Comparison of ENCODE assay signal across 1 cellular context in the genomic region with DNA sequence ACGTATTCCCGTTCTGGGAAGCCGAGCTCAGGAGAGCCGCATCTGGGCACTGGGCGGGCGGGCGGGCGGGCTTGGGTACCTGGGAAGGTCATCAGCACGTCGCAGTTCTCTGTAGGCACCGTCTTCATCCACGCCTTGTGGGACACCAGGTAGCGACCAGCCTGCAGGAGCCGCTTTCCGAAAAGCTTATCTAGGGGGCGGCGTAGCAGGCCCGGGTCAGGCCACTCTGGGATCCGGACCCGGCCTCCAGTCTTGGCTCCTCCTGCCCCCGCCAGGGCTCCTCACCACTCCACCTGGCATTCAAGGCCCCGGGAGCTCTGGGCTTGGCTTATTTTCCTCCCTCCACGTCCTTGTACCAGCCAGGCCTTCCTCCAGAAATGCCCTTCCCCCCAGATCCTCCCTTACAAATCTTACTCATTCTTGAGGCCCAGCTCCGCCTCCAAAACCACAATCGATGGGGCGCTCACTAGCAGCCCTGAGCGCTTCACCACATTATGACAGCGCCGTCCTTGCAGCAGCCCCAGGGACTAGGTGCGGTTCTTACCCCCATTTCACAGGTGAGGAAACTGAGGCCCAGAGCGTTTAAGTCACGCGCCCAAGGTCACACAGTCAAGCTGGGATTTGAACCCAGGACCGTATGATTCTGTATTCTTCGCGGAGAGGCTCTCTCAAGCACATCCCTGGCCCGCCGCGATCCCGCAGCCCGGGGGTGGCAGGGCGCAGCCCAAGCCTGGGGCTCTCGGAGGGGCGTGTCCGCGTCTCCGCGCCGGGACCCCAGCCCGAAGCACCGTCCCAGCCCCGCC.
A peak's percentile ranks its signal among the peaks of the same experiment; 100 is the strongest.
TF ChIP-seq lines count a peak whose summit lies in the region.

No MANE protein-coding gene starts in this region.

TF ChIP-seq in HEK293, 187 proteins besides CTCF, POLR2A, EP300 and RAD21 (continued from another document and continues in another):
- TF ChIP-seq ZNF501 (tag by site-specific recombination; IDR thresholded peaks at IDR 0.05) (0 out of 2 replicates have a peak, but pooled peaks have one; percentile 40), GLIS2 (tag by site-specific recombination; IDR thresholded peaks at IDR 0.05) (no peak), ZNF530 (tag by site-specific recombination; IDR thresholded peaks at IDR 0.05; ENCODE audit: low read depth) (no peak), ZNF280D (tag by site-specific recombination; IDR thresholded peaks at IDR 0.05) (peak; percentile 81; the same call in 1 of the 2 replicates), ZNF433 (tag by site-specific recombination; IDR thresholded peaks at IDR 0.05; ENCODE audit: low read depth) (no peak), ZNF239 (tag by site-specific recombination; IDR thresholded peaks at IDR 0.05) (peak; percentile 97), ZIC2 (tag by site-specific recombination; IDR thresholded peaks at IDR 0.05) (no peak), ZNF133 (tag by site-specific recombination; IDR thresholded peaks at IDR 0.05) (no peak), ZSCAN30 (tag by site-specific recombination; IDR thresholded peaks at IDR 0.05) (no peak), ZNF266 (tag by site-specific recombination; IDR thresholded peaks at IDR 0.05; ENCODE audit: low read depth) (no peak), MYNN (tag by site-specific recombination; IDR thresholded peaks at IDR 0.05; ENCODE audit: borderline replicate concordance) (no peak), ZNF658 (tag by site-specific recombination; IDR thresholded peaks at IDR 0.05) (no peak), ZNF19 (tag by site-specific recombination; IDR thresholded peaks at IDR 0.05; ENCODE audit: low read depth) (no peak), ZNF175 (tag by site-specific recombination; IDR thresholded peaks at IDR 0.05) (no peak), ZNF416 (tag by site-specific recombination; IDR thresholded peaks at IDR 0.05) (no peak), ZNF776 (tag by site-specific recombination; IDR thresholded peaks at IDR 0.05; ENCODE audit: borderline replicate concordance) (no peak), ZNF121 (tag by site-specific recombination; IDR thresholded peaks at IDR 0.05) (0 out of 2 replicates have a peak, but pooled peaks have one; percentile 40), ZNF394 (tag by site-specific recombination; IDR thresholded peaks at IDR 0.05; ENCODE audit: borderline replicate concordance) (peak; percentile 57; the same call in 1 of the 2 replicates), FEZF1 (tag by site-specific recombination; IDR thresholded peaks at IDR 0.05) (peak; percentile 76), ZNF555 (tag by site-specific recombination; conservative IDR thresholded peaks at IDR 0.05) (no peak), ZNF704 (tag by site-specific recombination; IDR thresholded peaks at IDR 0.05) (no peak), ZNF785 (tag by site-specific recombination; IDR thresholded peaks at IDR 0.05) (no peak), ZNF280C (tag by site-specific recombination; IDR thresholded peaks at IDR 0.05) (no peak), SP3 (tag by site-specific recombination; IDR thresholded peaks at IDR 0.05) (peak; percentile 67; the same call in 1 of the 2 replicates), IKZF3 (tag by site-specific recombination; IDR thresholded peaks at IDR 0.05) (no peak), ZFP69B (tag by site-specific recombination; IDR thresholded peaks at IDR 0.05) (peak; percentile 30; the same call in 1 of the 2 replicates), ZFHX2 (tag by site-specific recombination; conservative IDR thresholded peaks at IDR 0.05) (peak; percentile 15), ZNF585B (tag by site-specific recombination; IDR thresholded peaks at IDR 0.05) (no peak), EGR2 (tag by site-specific recombination; IDR thresholded peaks at IDR 0.05; ENCODE audit: low read depth) (no peak), ZNF24 (tag by site-specific recombination; IDR thresholded peaks at IDR 0.05) (peak; percentile 93), OSR2 (tag by site-specific recombination; IDR thresholded peaks at IDR 0.05) (no peak), WT1 (tag by site-specific recombination; IDR thresholded peaks at IDR 0.05) (peak; percentile 87), ZBTB20 (tag by site-specific recombination; IDR thresholded peaks at IDR 0.05) (no peak)
- TF ChIP-seq, protein P1, sequence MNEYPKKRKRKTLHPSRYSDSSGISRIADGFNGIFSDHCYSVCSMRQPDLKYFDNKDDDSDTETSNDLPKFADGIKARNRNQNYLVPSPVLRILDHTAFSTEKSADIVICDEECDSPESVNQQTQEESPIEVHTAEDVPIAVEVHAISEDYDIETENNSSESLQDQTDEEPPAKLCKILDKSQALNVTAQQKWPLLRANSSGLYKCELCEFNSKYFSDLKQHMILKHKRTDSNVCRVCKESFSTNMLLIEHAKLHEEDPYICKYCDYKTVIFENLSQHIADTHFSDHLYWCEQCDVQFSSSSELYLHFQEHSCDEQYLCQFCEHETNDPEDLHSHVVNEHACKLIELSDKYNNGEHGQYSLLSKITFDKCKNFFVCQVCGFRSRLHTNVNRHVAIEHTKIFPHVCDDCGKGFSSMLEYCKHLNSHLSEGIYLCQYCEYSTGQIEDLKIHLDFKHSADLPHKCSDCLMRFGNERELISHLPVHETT (tag by site-specific recombination; IDR thresholded peaks at IDR 0.05) = peak; percentile 86
- TF ChIP-seq, protein P2, sequence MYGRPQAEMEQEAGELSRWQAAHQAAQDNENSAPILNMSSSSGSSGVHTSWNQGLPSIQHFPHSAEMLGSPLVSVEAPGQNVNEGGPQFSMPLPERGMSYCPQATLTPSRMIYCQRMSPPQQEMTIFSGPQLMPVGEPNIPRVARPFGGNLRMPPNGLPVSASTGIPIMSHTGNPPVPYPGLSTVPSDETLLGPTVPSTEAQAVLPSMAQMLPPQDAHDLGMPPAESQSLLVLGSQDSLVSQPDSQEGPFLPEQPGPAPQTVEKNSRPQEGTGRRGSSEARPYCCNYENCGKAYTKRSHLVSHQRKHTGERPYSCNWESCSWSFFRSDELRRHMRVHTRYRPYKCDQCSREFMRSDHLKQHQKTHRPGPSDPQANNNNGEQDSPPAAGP (tag by site-specific recombination; IDR thresholded peaks at IDR 0.05) = peak; percentile 94
- TF ChIP-seq, protein P3, sequence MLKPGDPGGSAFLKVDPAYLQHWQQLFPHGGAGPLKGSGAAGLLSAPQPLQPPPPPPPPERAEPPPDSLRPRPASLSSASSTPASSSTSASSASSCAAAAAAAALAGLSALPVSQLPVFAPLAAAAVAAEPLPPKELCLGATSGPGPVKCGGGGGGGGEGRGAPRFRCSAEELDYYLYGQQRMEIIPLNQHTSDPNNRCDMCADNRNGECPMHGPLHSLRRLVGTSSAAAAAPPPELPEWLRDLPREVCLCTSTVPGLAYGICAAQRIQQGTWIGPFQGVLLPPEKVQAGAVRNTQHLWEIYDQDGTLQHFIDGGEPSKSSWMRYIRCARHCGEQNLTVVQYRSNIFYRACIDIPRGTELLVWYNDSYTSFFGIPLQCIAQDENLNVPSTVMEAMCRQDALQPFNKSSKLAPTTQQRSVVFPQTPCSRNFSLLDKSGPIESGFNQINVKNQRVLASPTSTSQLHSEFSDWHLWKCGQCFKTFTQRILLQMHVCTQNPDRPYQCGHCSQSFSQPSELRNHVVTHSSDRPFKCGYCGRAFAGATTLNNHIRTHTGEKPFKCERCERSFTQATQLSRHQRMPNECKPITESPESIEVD (tag by site-specific recombination; IDR thresholded peaks at IDR 0.05) = no peak
- TF ChIP-seq, protein P4, sequence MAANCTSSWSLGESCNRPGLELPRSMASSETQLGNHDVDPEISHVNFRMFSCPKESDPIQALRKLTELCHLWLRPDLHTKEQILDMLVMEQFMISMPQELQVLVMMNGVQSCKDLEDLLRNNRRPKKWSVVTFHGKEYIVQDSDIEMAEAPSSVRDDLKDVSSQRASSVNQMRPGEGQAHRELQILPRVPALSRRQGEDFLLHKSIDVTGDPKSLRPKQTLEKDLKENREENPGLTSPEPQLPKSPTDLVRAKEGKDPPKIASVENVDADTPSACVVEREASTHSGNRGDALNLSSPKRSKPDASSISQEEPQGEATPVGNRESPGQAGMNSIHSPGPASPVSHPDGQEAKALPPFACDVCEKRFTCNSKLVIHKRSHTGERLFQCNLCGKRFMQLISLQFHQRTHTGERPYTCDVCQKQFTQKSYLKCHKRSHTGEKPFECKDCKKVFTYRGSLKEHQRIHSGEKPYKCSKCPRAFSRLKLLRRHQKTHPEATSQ (tag by site-specific recombination; IDR thresholded peaks at IDR 0.05) = 0 out of 2 replicates have a peak, but pooled peaks have one; percentile 28
- TF ChIP-seq, protein P5, sequence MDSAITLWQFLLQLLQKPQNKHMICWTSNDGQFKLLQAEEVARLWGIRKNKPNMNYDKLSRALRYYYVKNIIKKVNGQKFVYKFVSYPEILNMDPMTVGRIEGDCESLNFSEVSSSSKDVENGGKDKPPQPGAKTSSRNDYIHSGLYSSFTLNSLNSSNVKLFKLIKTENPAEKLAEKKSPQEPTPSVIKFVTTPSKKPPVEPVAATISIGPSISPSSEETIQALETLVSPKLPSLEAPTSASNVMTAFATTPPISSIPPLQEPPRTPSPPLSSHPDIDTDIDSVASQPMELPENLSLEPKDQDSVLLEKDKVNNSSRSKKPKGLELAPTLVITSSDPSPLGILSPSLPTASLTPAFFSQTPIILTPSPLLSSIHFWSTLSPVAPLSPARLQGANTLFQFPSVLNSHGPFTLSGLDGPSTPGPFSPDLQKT (IDR thresholded peaks at IDR 0.05; ENCODE audit: borderline replicate concordance, low read depth, low read length) = no peak
- TF ChIP-seq, protein P6, sequence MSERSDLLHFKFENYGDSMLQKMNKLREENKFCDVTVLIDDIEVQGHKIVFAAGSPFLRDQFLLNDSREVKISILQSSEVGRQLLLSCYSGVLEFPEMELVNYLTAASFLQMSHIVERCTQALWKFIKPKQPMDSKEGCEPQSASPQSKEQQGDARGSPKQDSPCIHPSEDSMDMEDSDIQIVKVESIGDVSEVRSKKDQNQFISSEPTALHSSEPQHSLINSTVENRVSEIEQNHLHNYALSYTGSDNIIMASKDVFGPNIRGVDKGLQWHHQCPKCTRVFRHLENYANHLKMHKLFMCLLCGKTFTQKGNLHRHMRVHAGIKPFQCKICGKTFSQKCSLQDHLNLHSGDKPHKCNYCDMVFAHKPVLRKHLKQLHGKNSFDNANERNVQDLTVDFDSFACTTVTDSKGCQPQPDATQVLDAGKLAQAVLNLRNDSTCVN (tag by site-specific recombination; optimal IDR thresholded peaks at IDR 0.05) = no peak
- TF ChIP-seq, protein P7, sequence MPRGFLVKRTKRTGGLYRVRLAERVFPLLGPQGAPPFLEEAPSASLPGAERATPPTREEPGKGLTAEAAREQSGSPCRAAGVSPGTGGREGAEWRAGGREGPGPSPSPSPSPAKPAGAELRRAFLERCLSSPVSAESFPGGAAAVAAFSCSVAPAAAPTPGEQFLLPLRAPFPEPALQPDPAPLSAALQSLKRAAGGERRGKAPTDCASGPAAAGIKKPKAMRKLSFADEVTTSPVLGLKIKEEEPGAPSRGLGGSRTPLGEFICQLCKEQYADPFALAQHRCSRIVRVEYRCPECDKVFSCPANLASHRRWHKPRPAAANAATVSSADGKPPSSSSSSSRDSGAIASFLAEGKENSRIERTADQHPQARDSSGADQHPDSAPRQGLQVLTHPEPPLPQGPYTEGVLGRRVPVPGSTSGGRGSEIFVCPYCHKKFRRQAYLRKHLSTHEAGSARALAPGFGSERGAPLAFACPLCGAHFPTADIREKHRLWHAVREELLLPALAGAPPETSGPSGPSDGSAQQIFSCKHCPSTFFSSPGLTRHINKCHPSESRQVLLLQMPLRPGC (tag by site-specific recombination; IDR thresholded peaks at IDR 0.05) = peak; percentile 59
